ENCODE assay signal across 19 cellular contexts in genomic region chr9:37508834-37509206, GRCh38. TPM values are rescaled to one million over a fixed set of nuclear protein-coding genes. Genes with fewer than 3 reads are reported as not detected.
DNase-seq lines count a peak whose midpoint lies in the region; ATAC-seq and TF ChIP-seq lines count a peak whose summit lies in the region.
"Had no signal": no experiment of that assay in that cellular context is flagged by ENCODE, and none has a peak within 500 bp of the region (broad histone marks: within the 10 kb centered on the region; RNA-seq: fewer than 3 reads in every experiment).

No MANE protein-coding gene starts in this region.

- H3K27me3 Mint-ChIP-seq in glutamatergic neuron (ENCODE audit: unreplicated experiment), result peaks cover 3% of the 10 kb centered on the region
- H3K27me3 Mint-ChIP-seq: central memory CD8-positive, alpha-beta T cell had no signal

- H3K4me3 Mint-ChIP-seq in glutamatergic neuron (ENCODE audit: unreplicated experiment), result peak overlapping the region; percentile 52
- no peak overlapping the region for H3K4me3 Mint-ChIP-seq in stimulated activated effector memory CD8-positive, alpha-beta T cell treated with anti-CD3 and anti-CD28 coated beads, Interleukin-12 subunit alpha, Interleukin-12 subunit beta, amount 100 ng/mL, for 72 hours
- H3K4me3 Mint-ChIP-seq: central memory CD8-positive, alpha-beta T cell had no signal

- ATAC-seq in Panc1, result peak; percentile 40
- ATAC-seq in stimulated activated effector memory CD8-positive, alpha-beta T cell treated with anti-CD3 and anti-CD28 coated beads, Interleukin-12 subunit alpha, Interleukin-12 subunit beta, amount 100 ng/mL, for 72 hours, result no peak
- ATAC-seq in GM18868 (IDR thresholded peaks at IDR 0.05; ENCODE audit: unreplicated experiment), result no peak

- peaks cover 4% of the 10 kb centered on the region for H3K4me1 Mint-ChIP-seq in glutamatergic neuron (ENCODE audit: low read depth, unreplicated experiment)
- peaks cover 75% of the 10 kb centered on the region for H3K4me1 Mint-ChIP-seq in stimulated activated effector memory CD8-positive, alpha-beta T cell treated with anti-CD3 and anti-CD28 coated beads, Interleukin-12 subunit alpha, Interleukin-12 subunit beta, amount 100 ng/mL, for 72 hours

- no peaks in the 10 kb centered on the region for H3K36me3 Mint-ChIP-seq in glutamatergic neuron (ENCODE audit: unreplicated experiment)
- H3K36me3 Mint-ChIP-seq in stimulated activated effector memory CD8-positive, alpha-beta T cell treated with anti-CD3 and anti-CD28 coated beads, Interleukin-12 subunit alpha, Interleukin-12 subunit beta, amount 100 ng/mL, for 72 hours, result peaks cover 50% of the 10 kb centered on the region

- POLR2A ChIA-PET in Panc1 (lab: Charles Lee), result no interaction called here

- H3K27ac Mint-ChIP-seq in glutamatergic neuron (ENCODE audit: unreplicated experiment), result peak overlapping the region; percentile 42
- peak overlapping the region; percentile 36 for H3K27ac Mint-ChIP-seq in stimulated activated effector memory CD8-positive, alpha-beta T cell treated with anti-CD3 and anti-CD28 coated beads, Interleukin-12 subunit alpha, Interleukin-12 subunit beta, amount 100 ng/mL, for 72 hours

- no peaks in the 10 kb centered on the region for H3K4me1 ChIP-seq in Panc1 (ENCODE audit: control insufficient read depth, insufficient read depth, low read length)
- H3K4me1 ChIP-seq: HAP-1, right atrium auricular region had no signal

- in situ Hi-C loops in Panc1 (cut with HindIII; ENCODE audit: low pct_unique_long_range_greater_than_20kb, low sequenced_read_pairs), result no loop called here

- no peak overlapping the region; the same call in 1 of the 2 replicates for H3K27ac ChIP-seq in Panc1 (ENCODE audit: low read length)
- H3K27ac ChIP-seq: right atrium auricular region, thoracic aorta had no signal

- peaks cover 8% of the 10 kb centered on the region for H3K9me3 Mint-ChIP-seq in glutamatergic neuron (ENCODE audit: unreplicated experiment)
- no peaks in the 10 kb centered on the region for H3K9me3 Mint-ChIP-seq in stimulated activated effector memory CD8-positive, alpha-beta T cell treated with anti-CD3 and anti-CD28 coated beads, Interleukin-12 subunit alpha, Interleukin-12 subunit beta, amount 100 ng/mL, for 72 hours
- H3K9me3 Mint-ChIP-seq: central memory CD8-positive, alpha-beta T cell had no signal

- intact Hi-C loops in Panc1 (cut with micrococcal nuclease; ENCODE audit: unreplicated experiment), result no loop called here

- DNase-seq in DMS53 (lab: John Stamatoyannopoulos, UW), result peak; percentile 1
- DNase-seq in DMS53 treated with DMSO at 0.1 percent for 48 hours (lab: John Stamatoyannopoulos, UW; ENCODE audit: unreplicated experiment), result no peak
- DNase-seq in Panc1 (ENCODE audit: low read depth, low spot score), result no peak
- no peak for DNase-seq in glutamatergic neuron
- DNase-seq in stimulated activated effector memory CD8-positive, alpha-beta T cell treated with anti-CD3 and anti-CD28 coated beads, Interleukin-12 subunit alpha, Interleukin-12 subunit beta, amount 100 ng/mL, for 72 hours (ENCODE audit: low spot score in 2 of 2), result no peak
- DNase-seq in medulla oblongata (ENCODE audit: extremely low spot score), result no peak
- DNase-seq in NCI-H1930 (lab: John Stamatoyannopoulos, UW), result no peak
- DNase-seq: GDM1; mammary epithelial cell; MV-4-11; NCI-H2029 treated with DMSO at 0.1 percent for 48 hours; NCI-H82; SHP77; stimulated activated CD4-positive, alpha-beta T cell treated with anti-CD3 and anti-CD28 coated beads, Interleukin-1b, Interleukin-23, amount 100 ng/mL, for 48 hours had no signal

- H3K27me3 ChIP-seq in Panc1 (ENCODE audit: control insufficient read depth, insufficient read depth, low read length), result no peaks in the 10 kb centered on the region
- H3K27me3 ChIP-seq: right atrium auricular region had no signal

- CTCF ChIA-PET in Panc1 (lab: Charles Lee), result interaction anchor here (0.9 kb wide), 1 partner anchor 38 kb away, joined by 4 read pairs; no protein-coding TSS in a partner anchor

- peaks cover 3% of the 10 kb centered on the region; the same call in 1 of the 2 replicates for H3K36me3 ChIP-seq in Panc1 (ENCODE audit: control insufficient read depth, insufficient read depth, low read length)
- H3K36me3 ChIP-seq: thoracic aorta had no signal

- no peak overlapping the region for H3K4me3 ChIP-seq in Panc1 (ENCODE audit: low read depth in 2 of 2, low read length in 2 of 2)
- H3K4me3 ChIP-seq: HAP-1, right atrium auricular region, thoracic aorta had no signal

- TF ChIP-seq CTCF in Panc1 (IDR thresholded peaks at IDR 0.05) (no peak), glutamatergic neuron (IDR thresholded peaks at IDR 0.05; ENCODE audit: partially characterized antibody, unreplicated experiment) (no peak)

- H3K9me3 ChIP-seq in Panc1 (ENCODE audit: control insufficient read depth, insufficient read depth, low read depth, low read length), result no peaks in the 10 kb centered on the region
- H3K9me3 ChIP-seq: HAP-1, right atrium auricular region, thoracic aorta had no signal

- no TSS peak for BruUV-seq in Panc1 (replicated peaks; lab: Mats Ljungman, UMichigan)

RNA-seq across cellular contexts. Expression of gene POLR1E, which starts 23.1 kb away (rescaled TPM):
- 93.8 TPM for total RNA-seq in Panc1 (2021; ENCODE audit: unreplicated experiment)
- polyA plus RNA-seq in Panc1 (2012; ENCODE audit: insufficient read length), result 56.8 TPM
- total RNA-seq in glutamatergic neuron (ENCODE audit: unreplicated experiment), result 58.2 TPM

RNA-seq across cellular contexts. Expression of gene ZBTB5, which starts 43.6 kb away (rescaled TPM):
- total RNA-seq in Panc1 (2021; ENCODE audit: unreplicated experiment) (30.6 TPM), glutamatergic neuron (ENCODE audit: unreplicated experiment) (14.3 TPM)
- 17.1 TPM for polyA plus RNA-seq in Panc1 (2012; ENCODE audit: insufficient read length)
